23 cellular contexts compared by ENCODE assay signal in the genomic region with DNA sequence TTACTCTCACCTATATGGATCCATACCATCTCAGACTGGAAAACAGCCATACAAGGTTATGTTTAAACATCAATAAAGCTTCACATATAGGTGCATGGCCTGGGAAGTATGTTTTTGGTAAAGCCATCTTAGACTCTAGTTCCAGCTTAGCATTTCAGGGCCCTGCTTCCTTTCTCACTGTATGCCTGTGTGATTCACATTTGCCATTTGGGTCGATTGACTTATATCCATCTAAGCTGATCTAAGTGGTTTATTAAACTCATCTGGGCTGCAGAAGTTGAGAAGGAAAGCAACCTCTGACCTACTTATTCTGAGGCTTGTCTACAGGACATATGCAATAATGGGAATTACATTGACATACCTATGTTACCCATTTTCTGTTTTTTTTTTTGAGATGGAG.
"Had no signal": no experiment of that assay in that cellular context is flagged by ENCODE, and none has a peak within 500 bp of the region (broad histone marks: within the 10 kb centered on the region; RNA-seq: fewer than 3 reads in every experiment).

No MANE protein-coding gene starts in this region.

- H3K4me1 ChIP-seq: esophagus squamous epithelium, lower lobe of right lung, prostate gland, right atrium auricular region, testis, tibial artery had no signal

- H3K9me3 Mint-ChIP-seq: effector memory CD8-positive, alpha-beta T cell had no signal

- H3K27ac Mint-ChIP-seq: nephron progenitor cell, type B pancreatic cell had no signal

- DNase-seq: cortex of kidney; effector memory CD8-positive, alpha-beta T cell; erythroblast; esophagus squamous epithelium; foreskin melanocyte; left ventricle myocardium superior; lower lobe of right lung; naive thymus-derived CD8-positive, alpha-beta T cell; nephron progenitor cell; nucleus accumbens; stimulated activated CD4-positive, alpha-beta T cell treated with anti-CD3 and anti-CD28 coated beads, Interleukin-12 subunit alpha, Interleukin-12 subunit beta, amount 100 ng/mL, for 4 hours; stimulated activated CD4-positive, alpha-beta T cell treated with anti-CD3 and anti-CD28 coated beads, Interleukin-1b, Interleukin-23, amount 100 ng/mL, for 48 hours; stimulated activated CD4-positive, alpha-beta T cell treated with anti-CD3 and anti-CD28 coated beads, Interleukin-4, amount 100 ng/mL, for 1 hour; stimulated activated CD8-positive, alpha-beta memory T cell treated with anti-CD3 and anti-CD28 coated beads, Interleukin-4, amount 100 ng/mL, for 48 hours; stimulated activated naive CD4-positive, alpha-beta T cell; substantia nigra; testis; tibial artery had no signal

- H3K27me3 Mint-ChIP-seq: effector memory CD8-positive, alpha-beta T cell; naive thymus-derived CD8-positive, alpha-beta T cell; type B pancreatic cell had no signal

- H3K4me1 Mint-ChIP-seq: nephron progenitor cell had no signal

- H3K4me2 ChIP-seq: smooth muscle cell had no signal

- ATAC-seq: effector memory CD8-positive, alpha-beta T cell; left ventricle myocardium superior; lower lobe of right lung; sciatic nerve had no signal

- H3K4me3 ChIP-seq: esophagus squamous epithelium, lower lobe of right lung, prostate gland, right atrium auricular region, smooth muscle cell, testis, tibial artery had no signal

- H3K27me3 ChIP-seq: esophagus squamous epithelium, right atrium auricular region, testis, tibial artery had no signal

- H3K27ac ChIP-seq: esophagus squamous epithelium, lower lobe of right lung, prostate gland, right atrium auricular region, testis, tibial artery had no signal

- H3K4me3 Mint-ChIP-seq: effector memory CD8-positive, alpha-beta T cell; naive thymus-derived CD8-positive, alpha-beta T cell; nephron progenitor cell; type B pancreatic cell had no signal

- H3K9me3 ChIP-seq: prostate gland, right atrium auricular region, testis, tibial artery had no signal
